Comparison of ENCODE assay signal across 8 cellular contexts in the genomic region with DNA sequence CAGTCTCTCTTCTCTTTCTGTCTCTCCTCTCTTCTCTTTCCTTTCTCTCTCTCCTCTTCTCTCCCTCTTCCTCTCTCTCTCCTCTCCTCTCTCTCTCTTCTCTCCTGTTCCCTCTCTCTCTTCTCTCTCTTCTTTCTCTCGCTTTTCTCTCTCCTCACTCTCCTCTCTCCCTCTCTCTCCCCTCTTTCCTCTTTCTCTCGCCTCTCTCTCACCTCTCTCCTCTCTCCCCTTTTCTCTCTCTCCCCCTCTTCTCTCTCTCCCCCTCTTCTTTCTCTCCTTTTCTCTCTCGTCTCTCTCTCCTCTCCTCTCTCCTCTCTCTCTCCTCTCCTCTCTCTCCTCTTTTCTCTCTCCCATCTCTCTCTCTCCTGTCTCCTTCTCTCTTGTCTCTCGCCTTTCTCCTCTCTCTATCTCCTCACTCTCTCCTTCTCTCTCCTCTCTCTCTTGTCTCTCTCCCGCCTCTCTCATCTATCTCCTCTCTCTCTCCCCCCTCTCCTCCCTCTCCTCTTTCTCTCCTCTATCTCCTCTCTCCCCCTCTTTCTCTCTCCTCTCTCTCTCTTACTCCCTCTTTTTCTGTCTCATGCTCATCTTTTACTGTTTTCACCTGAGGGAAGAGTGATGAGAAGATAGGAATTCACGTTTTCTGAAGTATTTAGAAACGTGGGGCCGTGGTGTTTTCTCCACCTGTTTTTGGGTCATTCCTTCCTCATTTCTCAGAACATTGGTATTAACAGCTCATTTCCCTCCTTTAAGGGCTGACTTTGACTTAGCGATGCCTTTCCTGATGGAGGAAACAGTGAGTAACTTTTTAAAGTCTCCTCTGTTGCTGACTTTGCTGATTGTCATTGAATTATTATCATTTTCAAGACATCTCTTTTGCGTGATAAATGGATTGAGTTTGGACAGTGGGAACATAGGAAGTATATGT.
DNase-seq lines count a peak whose midpoint lies in the region; ATAC-seq, FAIRE-seq and TF ChIP-seq lines count a peak whose summit lies in the region.

No MANE protein-coding gene starts in this region.

- no peak for TF ChIP-seq CTCF in foreskin keratinocyte (conservative IDR thresholded peaks at IDR 0.05)

- peaks cover 43% of the 10 kb centered on the region for H3K4me1 Mint-ChIP-seq in T-helper 1 cell treated with Interleukin-12 subunit alpha and Interleukin-12 subunit beta and Interleukin-4 antibody, amounts not matched to agents 30 μg/mL and 1 μg/mL, for 36 hours (ENCODE audit: low read depth)

- H4K20me1 ChIP-seq in GM23248 (ENCODE audit: insufficient read depth): no peaks in the 10 kb centered on the region

- peak overlapping the region; percentile 95 for H3K4me3 Mint-ChIP-seq in T-helper 1 cell treated with Interleukin-12 subunit alpha and Interleukin-12 subunit beta and Interleukin-4 antibody, amounts not matched to agents 30 μg/mL and 1 μg/mL, for 36 hours

- WGBS in GM23248 (ENCODE audit: low coverage in 1 of 2, low lambda C conversion rate in 2 of 2, missing lambda C conversion rate in 2 of 2), 2 experiments: 28 to 54% methylated on average over 10 of the region's 10 CpGs

- H3F3A ChIP-seq in GM23248 (ENCODE audit: insufficient read depth): peaks cover 10% of the 10 kb centered on the region

- H3K9ac ChIP-seq in GM23248: peak overlapping the region; percentile 78
- H3K9ac ChIP-seq in skeletal muscle satellite cell (ENCODE audit: low read depth, low read length): peak overlapping the region; percentile 85

- H3K27ac Mint-ChIP-seq in T-helper 1 cell treated with Interleukin-12 subunit alpha and Interleukin-12 subunit beta and Interleukin-4 antibody, amounts not matched to agents 30 μg/mL and 1 μg/mL, for 36 hours: peak overlapping the region; percentile 83

- H3K27me3 Mint-ChIP-seq in T-helper 1 cell treated with Interleukin-12 subunit alpha and Interleukin-12 subunit beta and Interleukin-4 antibody, amounts not matched to agents 30 μg/mL and 1 μg/mL, for 36 hours (ENCODE audit: low read depth): no peaks in the 10 kb centered on the region

- ATAC-seq in foreskin keratinocyte (no peak), GM21723 (IDR thresholded peaks at IDR 0.05; ENCODE audit: unreplicated experiment) (no peak)

- H3K4me1 ChIP-seq in GM23248 (ENCODE audit: insufficient read depth) (peaks cover 16% of the 10 kb centered on the region), foreskin keratinocyte (peaks cover 7% of the 10 kb centered on the region), skeletal muscle satellite cell (ENCODE audit: control insufficient read depth, insufficient read depth, low read length) (peaks cover 21% of the 10 kb centered on the region)

- no peaks in the 10 kb centered on the region for H3K9me3 Mint-ChIP-seq in T-helper 1 cell treated with Interleukin-12 subunit alpha and Interleukin-12 subunit beta and Interleukin-4 antibody, amounts not matched to agents 30 μg/mL and 1 μg/mL, for 36 hours

- in situ Hi-C loops in GM23248 (cut with MboI): no loop called here

- H3K27me3 ChIP-seq in GM23248 (replicated peaks; ENCODE audit: insufficient read depth) (no peaks in the 10 kb centered on the region), foreskin keratinocyte (no peaks in the 10 kb centered on the region), skeletal muscle satellite cell (ENCODE audit: control insufficient read depth, insufficient read depth, low read length) (no peaks in the 10 kb centered on the region)

- DNase-seq in GM23248 (peak; percentile 63), foreskin keratinocyte (peak in 1 of 2 donors; percentile 54), frontal cortex (ENCODE audit: low spot score in 2 of 2) (no peak)
- no peak for DNase-seq in activated effector memory CD4-positive, alpha-beta T cell treated with Interleukin-2 at 50 U/mL for 16 hours
- DNase-seq in activated CD4-positive, CD25-positive, alpha-beta regulatory T cell (lab: John Stamatoyannopoulos, UW): no peak

- H3K36me3 Mint-ChIP-seq in T-helper 1 cell treated with Interleukin-12 subunit alpha and Interleukin-12 subunit beta and Interleukin-4 antibody, amounts not matched to agents 30 μg/mL and 1 μg/mL, for 36 hours (ENCODE audit: low read depth): peaks cover 35% of the 10 kb centered on the region

- 0 out of 2 replicates have a peak, but pooled peaks cover 3% of the 10 kb centered on the region for H3K36me3 ChIP-seq in GM23248 (ENCODE audit: low read depth)
- no peaks in the 10 kb centered on the region for H3K36me3 ChIP-seq in skeletal muscle satellite cell (ENCODE audit: insufficient read depth, low read length)

- H2AFZ ChIP-seq in GM23248: peak overlapping the region; percentile 89

- H3K9me3 ChIP-seq in GM23248 (ENCODE audit: low read depth): no peaks in the 10 kb centered on the region
- no peaks in the 10 kb centered on the region for H3K9me3 ChIP-seq in skeletal muscle satellite cell (replicated peaks; ENCODE audit: low read length)

- H3K9me2 ChIP-seq in GM23248 (ENCODE audit: insufficient read depth): no peaks in the 10 kb centered on the region

- peak overlapping the region; percentile 99 for H3K4me2 ChIP-seq in GM23248 (ENCODE audit: unreplicated experiment)
- H3K4me2 ChIP-seq in skeletal muscle satellite cell (ENCODE audit: low read length): peak overlapping the region; percentile 85

- no peak for FAIRE-seq in frontal cortex (lab: Jason Lieb, UNC)

- H3K4me3 ChIP-seq in GM23248 (peak overlapping the region; percentile 94), skeletal muscle satellite cell (ENCODE audit: low read length) (peak overlapping the region; percentile 88)

- H3K79me2 ChIP-seq in GM23248 (ENCODE audit: insufficient read depth): peaks cover 4% of the 10 kb centered on the region; the same call in 1 of the 2 replicates

- H3K27ac ChIP-seq in GM23248 (no peak overlapping the region), foreskin keratinocyte (peak overlapping the region; percentile 75)
